Comparison of ENCODE assay signal across 8 cellular contexts in the genomic region with DNA sequence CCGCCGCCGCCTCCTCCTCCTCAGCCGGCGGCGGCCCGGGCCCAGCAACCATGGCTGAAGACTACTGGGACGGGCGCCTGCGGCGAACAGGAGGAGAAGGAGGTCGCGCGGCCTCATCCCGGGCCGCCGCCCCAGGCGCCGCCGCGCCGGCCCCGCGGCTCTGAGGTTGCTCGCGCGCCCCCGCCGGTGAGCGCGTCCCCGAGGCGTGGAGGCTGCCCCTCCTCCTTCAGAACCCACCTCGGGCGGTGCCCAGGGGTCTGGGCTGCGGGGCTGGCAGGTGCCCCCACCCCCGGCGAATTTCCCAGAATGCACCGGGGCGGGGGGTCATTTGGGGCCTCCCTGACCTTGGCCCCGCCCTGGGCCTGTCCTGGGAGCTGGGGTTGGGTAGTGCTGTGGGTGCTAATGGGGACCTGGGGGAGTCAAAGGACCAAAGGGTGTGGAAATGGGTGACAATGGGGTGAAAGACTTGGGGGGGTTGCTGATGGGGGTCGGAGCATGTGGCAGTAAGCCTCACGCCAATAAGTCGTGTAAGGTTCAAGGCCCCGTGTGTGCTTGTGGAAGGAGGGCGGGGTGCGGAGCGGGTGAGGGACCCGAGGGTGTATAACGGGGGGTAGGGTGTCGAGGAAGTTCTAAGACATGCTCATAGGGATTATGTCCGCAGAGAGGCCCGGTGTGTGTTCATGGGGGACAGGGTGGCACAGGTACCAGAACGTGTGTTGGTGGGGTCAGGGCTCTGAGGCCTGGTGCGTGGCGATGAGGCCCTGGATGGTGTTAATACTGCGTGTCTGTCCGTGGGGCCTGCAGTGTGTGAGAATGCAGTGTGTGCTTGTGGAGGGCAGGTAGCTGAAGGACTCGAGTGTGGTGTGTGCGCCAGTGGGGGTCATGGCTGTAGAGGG. TPM values are rescaled to one million over a fixed set of nuclear protein-coding genes. Genes with fewer than 3 reads are reported as not detected.
A peak's percentile ranks its signal among the peaks of the same experiment; 100 is the strongest.
DNase-seq lines count a peak whose midpoint lies in the region; ATAC-seq and TF ChIP-seq lines count a peak whose summit lies in the region.

No MANE protein-coding gene starts in this region.

- peak overlapping the region; percentile 71 for H3K4me3 ChIP-seq in HL-60 (replicated peaks; ENCODE audit: insufficient read depth, low read length)

- H3K27me3 ChIP-seq in HL-60 (ENCODE audit: insufficient read depth, poor library complexity, severe bottlenecking) = no peaks in the 10 kb centered on the region

- DNase-seq in HL-60 (ENCODE audit: low read depth in 1 of 2, low spot score in 1 of 2) = peak in 1 of 2 experiments; percentile 25
- DNase-seq in activated CD4-positive, alpha-beta T cell treated with anti-CD3 and anti-CD28 coated beads, Interleukin-2, amount 10 ng/mL, durations not matched to agents 7 days and 5 days = peak; percentile 50
- DNase-seq in effector CD4-positive, alpha-beta T cell = peak; percentile 33
- DNase-seq in mesothelial cell of epicardium (ENCODE audit: low spot score in 2 of 2, unreplicated experiment in 2 of 2) = peak in 1 of 2 experiments; percentile 60
- peak; percentile 68 for DNase-seq in stimulated activated naive CD8-positive, alpha-beta T cell treated with anti-CD3 and anti-CD28 coated beads, Interleukin-15, Interleukin-2, amounts not matched to agents 100 U/mL and 50 U/mL, for 24 hours

- H3K27ac ChIP-seq in C4-2B = peak overlapping the region; percentile 100
- H3K27ac ChIP-seq in HL-60 (replicated peaks) = peak overlapping the region; percentile 99

- H3K27me3 Mint-ChIP-seq in activated CD4-positive, alpha-beta T cell treated with anti-CD3 and anti-CD28 coated beads, Interleukin-2, amount 10 ng/mL, durations not matched to agents 7 days and 5 days = no peaks in the 10 kb centered on the region
- H3K27me3 Mint-ChIP-seq in mesothelial cell of epicardium (ENCODE audit: low read depth) = no peaks in the 10 kb centered on the region

- peak overlapping the region; percentile 99 for H3K27ac Mint-ChIP-seq in activated CD4-positive, alpha-beta T cell treated with anti-CD3 and anti-CD28 coated beads, Interleukin-2, amount 10 ng/mL, durations not matched to agents 7 days and 5 days
- peak overlapping the region; percentile 79 for H3K27ac Mint-ChIP-seq in mesothelial cell of epicardium

- no peaks in the 10 kb centered on the region for H3K9me3 Mint-ChIP-seq in activated CD4-positive, alpha-beta T cell treated with anti-CD3 and anti-CD28 coated beads, Interleukin-2, amount 10 ng/mL, durations not matched to agents 7 days and 5 days
- no peaks in the 10 kb centered on the region for H3K9me3 Mint-ChIP-seq in mesothelial cell of epicardium

- no peak for ATAC-seq in stimulated activated naive CD8-positive, alpha-beta T cell treated with anti-CD3 and anti-CD28 coated beads, Interleukin-15, Interleukin-2, amounts not matched to agents 100 U/mL and 50 U/mL, for 24 hours
- ATAC-seq in GM18519 (IDR thresholded peaks at IDR 0.05; ENCODE audit: low FRiP score, unreplicated experiment) (no peak), GM19395 (IDR thresholded peaks at IDR 0.05; ENCODE audit: unreplicated experiment) (no peak)

- TF ChIP-seq CTCF in C4-2B (conservative IDR thresholded peaks at IDR 0.05) (no peak), HL-60 (IDR thresholded peaks at IDR 0.05; ENCODE audit: insufficient read depth, low read length) (no peak), mesothelial cell of epicardium (IDR thresholded peaks at IDR 0.05; ENCODE audit: unreplicated experiment) (no peak)

- peaks cover 40% of the 10 kb centered on the region for H3K4me1 Mint-ChIP-seq in activated CD4-positive, alpha-beta T cell treated with anti-CD3 and anti-CD28 coated beads, Interleukin-2, amount 10 ng/mL, durations not matched to agents 7 days and 5 days
- peaks cover 36% of the 10 kb centered on the region for H3K4me1 Mint-ChIP-seq in mesothelial cell of epicardium

- CTCF ChIA-PET in activated CD4-positive, alpha-beta T cell treated with anti-CD3 and anti-CD28 coated beads, Interleukin-2, amount 10 ng/mL, durations not matched to agents 7 days and 5 days (lab: Charles Lee) = interaction anchor here (0.6 to 1.0 kb wide), 2 partner anchors 65 to 74 kb away, joined by 3 to 4 read pairs; a partner anchor contains a TSS

- peak overlapping the region; percentile 92 for H3K4me3 Mint-ChIP-seq in activated CD4-positive, alpha-beta T cell treated with anti-CD3 and anti-CD28 coated beads, Interleukin-2, amount 10 ng/mL, durations not matched to agents 7 days and 5 days
- H3K4me3 Mint-ChIP-seq in mesothelial cell of epicardium = peak overlapping the region; percentile 93

- POLR2A ChIA-PET in activated CD4-positive, alpha-beta T cell treated with anti-CD3 and anti-CD28 coated beads, Interleukin-2, amount 10 ng/mL, durations not matched to agents 7 days and 5 days (lab: Charles Lee) = interaction anchor here (0.6 kb wide), 1 partner anchor 14 kb away, joined by 3 read pairs; no protein-coding TSS in a partner anchor

- H3K36me3 Mint-ChIP-seq in activated CD4-positive, alpha-beta T cell treated with anti-CD3 and anti-CD28 coated beads, Interleukin-2, amount 10 ng/mL, durations not matched to agents 7 days and 5 days (ENCODE audit: low read depth) = peaks cover 34% of the 10 kb centered on the region
- H3K36me3 Mint-ChIP-seq in mesothelial cell of epicardium = peaks cover 24% of the 10 kb centered on the region

RNA-seq across cellular contexts. Expression of a gene that starts 0.7 kb away (rescaled TPM):
- 10 to 100 TPM; 61.6 to 64.2 TPM for total RNA-seq in activated CD4-positive, alpha-beta T cell treated with anti-CD3 and anti-CD28 coated beads, Interleukin-2, amount 10 ng/mL, durations not matched to agents 7 days and 5 days
- total RNA-seq in mesothelial cell of epicardium = 216 to 226 TPM (median 221 TPM) in 3 replicates

RNA-seq across cellular contexts. Expression of a gene that starts 13.6 kb away (rescaled TPM):
- total RNA-seq in activated CD4-positive, alpha-beta T cell treated with anti-CD3 and anti-CD28 coated beads, Interleukin-2, amount 10 ng/mL, durations not matched to agents 7 days and 5 days = 10 to 100 TPM; 26.0 to 28.2 TPM
- 315 to 337 TPM (median 315 TPM) in 3 replicates for total RNA-seq in mesothelial cell of epicardium

RNA-seq across cellular contexts. Expression of a gene that starts 25.5 kb away (rescaled TPM):
- 100 to 1,000 TPM; 162 to 177 TPM for total RNA-seq in activated CD4-positive, alpha-beta T cell treated with anti-CD3 and anti-CD28 coated beads, Interleukin-2, amount 10 ng/mL, durations not matched to agents 7 days and 5 days
- 349 to 350 TPM (median 350 TPM) in 3 replicates for total RNA-seq in mesothelial cell of epicardium

Comparison
In these comparisons a context has a peak if more than half of its experiments do, and no peak if none do; other contexts are left out.
1. RNA of a gene that starts 13.6 kb away (total RNA-seq): 315 to 337 TPM in mesothelial cell of epicardium; 26.0 to 28.2 TPM in activated CD4-positive, alpha-beta T cell treated with anti-CD3 and anti-CD28 coated beads, Interleukin-2, amount 10 ng/mL, durations not matched to agents 7 days and 5 days; every median in the first group is over 10 times any median in the second.